Comparison of ENCODE assay signal across 16 cellular contexts in the genomic region with DNA sequence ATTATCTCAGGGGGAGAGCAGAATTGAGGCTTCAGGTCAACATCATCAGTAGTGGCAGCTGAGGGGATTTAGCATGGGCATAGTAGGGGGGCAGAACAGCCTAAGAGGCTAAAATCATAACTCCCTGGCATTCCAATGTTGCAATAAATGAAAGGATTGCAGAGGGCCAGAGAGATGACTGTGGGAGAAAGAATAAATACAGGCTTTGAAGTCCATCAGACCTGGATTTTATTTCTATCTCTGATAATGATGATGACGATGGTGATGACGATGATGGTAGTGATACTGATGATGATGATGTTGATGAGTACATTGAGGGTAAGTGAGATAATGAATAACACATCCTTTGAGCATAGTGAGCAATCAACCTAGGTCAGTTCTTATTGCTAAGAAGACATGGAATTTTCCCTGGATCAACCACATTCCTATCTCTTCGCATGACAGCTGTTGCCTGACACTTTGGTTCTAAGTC.
DNase-seq lines count a peak whose midpoint lies in the region; ATAC-seq and TF ChIP-seq lines count a peak whose summit lies in the region.
"Had no signal": no experiment of that assay in that cellular context is flagged by ENCODE, and none has a peak within 500 bp of the region (broad histone marks: within the 10 kb centered on the region; RNA-seq: fewer than 3 reads in every experiment).

No MANE protein-coding gene starts in this region.

- intact Hi-C loops in IMR-90 (cut with micrococcal nuclease) (no loop called here), psoas muscle (cut with DNase I) (no loop called here)

- H3K79me2 ChIP-seq in osteoblast (ENCODE audit: insufficient read depth, low read length): no peaks in the 10 kb centered on the region

- ATAC-seq in IMR-90 (ENCODE audit: low read depth) (peak; percentile 68), psoas muscle (no peak)
- ATAC-seq in activated CD4-positive, CD25-positive, alpha-beta regulatory T cell treated with anti-CD3 and anti-CD28 coated beads, Interleukin-2, amount 50 U/mL, for 24 hours: no peak
- ATAC-seq: left ventricle myocardium superior had no signal

- CTCF ChIA-PET in IMR-90 (lab: Yijun Ruan, JAX): no interaction called here

- no CpG with 5 or more reads among the region's 3 CpGs for WGBS in IMR-90 (ENCODE audit: extremely low coverage in 2 of 2, insufficient read length in 1 of 2), 2 experiments
- 84 to 92% (median 86%) methylated on average over 3 of the region's 3 CpGs for WGBS in psoas muscle, 3 donors

- H3K4me2 ChIP-seq in IMR-90 (ENCODE audit: low read depth, low read length) (no peak overlapping the region), osteoblast (ENCODE audit: insufficient read depth, low read length) (no peak overlapping the region)
- H3K4me2 ChIP-seq: BLaER1 treated with 17β-estradiol and CSF1 and Interleukin-3, amounts not matched to agents 10 nM and 100 nM had no signal

- no peak overlapping the region for H2BK120ac ChIP-seq in IMR-90 (ENCODE audit: low read depth, low read length)

- no peak overlapping the region for H3K4ac ChIP-seq in IMR-90 (ENCODE audit: low read depth, low read length)

- H2AK9ac ChIP-seq in IMR-90 (replicated peaks; ENCODE audit: low read depth, low read length, poor library complexity): no peak overlapping the region

- H3K79me1 ChIP-seq in IMR-90 (ENCODE audit: low read depth in 1 of 2, low read length in 2 of 2): no peaks in the 10 kb centered on the region

- H4K8ac ChIP-seq in IMR-90 (ENCODE audit: low read depth in 2 of 2, low read length in 2 of 2): no peak overlapping the region

- peak; percentile 74 for DNase-seq in EH (ENCODE audit: low read depth)
- peak; percentile 86 for DNase-seq in IMR-90
- DNase-seq in fibroblast of mammary gland (ENCODE audit: low read depth): peak; percentile 36
- DNase-seq in osteoblast (ENCODE audit: insufficient read length, low spot score, missing footprints): no peak
- DNase-seq in 8988T: no peak
- DNase-seq in psoas muscle: no peak
- DNase-seq: activated CD4-positive, alpha-beta T cell treated with anti-CD3 and anti-CD28 coated beads for 48 hours; activated effector memory CD4-positive, alpha-beta T cell treated with Interleukin-2 at 50 U/mL for 16 hours; adrenal gland; left ventricle myocardium superior; NCI-H526 treated with DMSO at 0.1 percent for 48 hours; retina; Right ventricle myocardium superior had no signal

- dilution Hi-C loops in IMR-90 (cut with HindIII; ENCODE audit: low sequenced_read_pairs, unreplicated experiment): no loop called here

- TF ChIP-seq RAD21 in IMR-90 (IDR thresholded peaks at IDR 0.05; ENCODE audit: low read length): no peak

- no peak overlapping the region for H4K5ac ChIP-seq in IMR-90 (ENCODE audit: low read depth, low read length)

- no peak overlapping the region for H3K23ac ChIP-seq in IMR-90 (ENCODE audit: low read depth, low read length)

- H2AFZ ChIP-seq in IMR-90 (replicated peaks; ENCODE audit: low read length, poor library complexity): no peak overlapping the region
- H2AFZ ChIP-seq in osteoblast (ENCODE audit: low read length): no peak overlapping the region

- H3K27me3 ChIP-seq in IMR-90 (ENCODE audit: control insufficient read depth, insufficient read depth, low read length) (no peaks in the 10 kb centered on the region), osteoblast (ENCODE audit: insufficient read depth, low read length) (no peaks in the 10 kb centered on the region), psoas muscle (ENCODE audit: insufficient read depth in 3 of 3, low read length in 2 of 3) (no peaks in the 10 kb centered on the region)
- H3K27me3 ChIP-seq: adrenal gland; BLaER1 treated with 17β-estradiol and CSF1 and Interleukin-3, amounts not matched to agents 10 nM and 100 nM; neutrophil had no signal

- peak overlapping the region; percentile 79 for H3K18ac ChIP-seq in IMR-90 (ENCODE audit: low read depth, low read length)

- H3K36me3 ChIP-seq in IMR-90 (ENCODE audit: control insufficient read depth, insufficient read depth, low read length): no peaks in the 10 kb centered on the region
- H3K36me3 ChIP-seq in osteoblast (ENCODE audit: insufficient read depth, low read length): no peaks in the 10 kb centered on the region
- H3K36me3 ChIP-seq in psoas muscle (ENCODE audit: insufficient read depth in 1 of 2, low read depth in 1 of 2): no peaks in the 10 kb centered on the region
- H3K36me3 ChIP-seq: adrenal gland; BLaER1 treated with 17β-estradiol and CSF1 and Interleukin-3, amounts not matched to agents 10 nM and 100 nM; neutrophil had no signal

- H3K56ac ChIP-seq in IMR-90 (ENCODE audit: extremely low read depth, insufficient read depth, low read length): no peak overlapping the region; the same call in 1 of the 2 replicates

- H3K9me3 ChIP-seq in IMR-90 (ENCODE audit: control insufficient read depth, insufficient read depth, low read length) (no peaks in the 10 kb centered on the region), osteoblast (ENCODE audit: low read depth, low read length) (no peaks in the 10 kb centered on the region), psoas muscle (no peaks in the 10 kb centered on the region)
- H3K9me3 ChIP-seq: adrenal gland; BLaER1 treated with 17β-estradiol and CSF1 and Interleukin-3, amounts not matched to agents 10 nM and 100 nM; neutrophil had no signal

- H2AK5ac ChIP-seq in IMR-90 (ENCODE audit: low read depth, low read length): no peak overlapping the region

- no peak for TF ChIP-seq POLR2A in IMR-90 (IDR thresholded peaks at IDR 0.05; ENCODE audit: low read depth, low read length)

- H3K4me1 ChIP-seq in IMR-90 (ENCODE audit: control insufficient read depth, insufficient read depth, low read length) (peaks cover 4% of the 10 kb centered on the region), osteoblast (ENCODE audit: insufficient read depth, low read length) (no peaks in the 10 kb centered on the region), psoas muscle (no peaks in the 10 kb centered on the region)
- H3K4me1 ChIP-seq: adrenal gland; BLaER1 treated with 17β-estradiol and CSF1 and Interleukin-3, amounts not matched to agents 10 nM and 100 nM had no signal

- H3K9me1 ChIP-seq in IMR-90 (ENCODE audit: insufficient read depth, low read length): no peaks in the 10 kb centered on the region

- H4K20me1 ChIP-seq in IMR-90 (ENCODE audit: insufficient read depth, low read length) (no peaks in the 10 kb centered on the region), osteoblast (ENCODE audit: insufficient read depth, low read length) (no peaks in the 10 kb centered on the region)
- H4K20me1 ChIP-seq: BLaER1 treated with 17β-estradiol and CSF1 and Interleukin-3, amounts not matched to agents 10 nM and 100 nM had no signal

- H2BK15ac ChIP-seq in IMR-90 (ENCODE audit: low read depth, low read length): no peak overlapping the region

- TF ChIP-seq CTCF in IMR-90 (conservative IDR thresholded peaks at IDR 0.05; ENCODE audit: low read depth, low read length) (no peak), fibroblast of mammary gland (conservative IDR thresholded peaks at IDR 0.05; ENCODE audit: control insufficient read depth, insufficient read depth, low read depth, low read length) (no peak), osteoblast (IDR thresholded peaks at IDR 0.05; ENCODE audit: extremely low read depth, low read depth, low read length) (no peak), psoas muscle (IDR thresholded peaks at IDR 0.05) (no peak)

- peak overlapping the region; percentile 64 for H2BK5ac ChIP-seq in IMR-90 (ENCODE audit: low read depth, low read length, poor library complexity, severe bottlenecking)

- in situ Hi-C loops in IMR-90 (cut with MboI; ENCODE audit: low sequenced_read_pairs): no loop called here

- no TSS peak for BruUV-seq in IMR-90 (replicated peaks; lab: Mats Ljungman, UMichigan)

- POLR2A ChIA-PET in IMR-90 (lab: Charles Lee; ENCODE audit: unreplicated experiment): no interaction called here

- H3K4me3 ChIP-seq in IMR-90 (ENCODE audit: insufficient read depth, low read depth, low read length) (no peak overlapping the region), fibroblast of mammary gland (ENCODE audit: control insufficient read depth, low read depth, low read length) (no peak overlapping the region), osteoblast (ENCODE audit: insufficient read depth, low read length) (no peak overlapping the region), psoas muscle (no peak overlapping the region)
- H3K4me3 ChIP-seq: adrenal gland; BLaER1 treated with 17β-estradiol and CSF1 and Interleukin-3, amounts not matched to agents 10 nM and 100 nM had no signal

- H3K27ac ChIP-seq in IMR-90 (ENCODE audit: insufficient read depth, low read length): peak overlapping the region; percentile 51
- H3K27ac ChIP-seq in osteoblast (ENCODE audit: low read depth, low read length): peak overlapping the region; percentile 23
- no peak overlapping the region for H3K27ac ChIP-seq in psoas muscle
- H3K27ac ChIP-seq: adrenal gland; BLaER1 treated with 17β-estradiol and CSF1 and Interleukin-3, amounts not matched to agents 10 nM and 100 nM; neutrophil had no signal

- H2BK20ac ChIP-seq in IMR-90 (ENCODE audit: low read depth, low read length): no peak overlapping the region

- H3K9ac ChIP-seq in IMR-90 (ENCODE audit: low read depth, low read length): no peak overlapping the region; the same call in 1 of the 2 replicates
- H3K9ac ChIP-seq: BLaER1 treated with 17β-estradiol and CSF1 and Interleukin-3, amounts not matched to agents 10 nM and 100 nM had no signal

- H3K14ac ChIP-seq in IMR-90 (replicated peaks; ENCODE audit: low read depth, low read length): no peak overlapping the region

- peak overlapping the region; percentile 33; the same call in 1 of the 2 replicates for H4K91ac ChIP-seq in IMR-90 (ENCODE audit: insufficient read depth, low read depth, low read length)

TF ChIP-seq in IMR-90, 13 proteins besides CTCF, POLR2A, EP300 and RAD21:
- 0 out of 2 replicates have a peak, but pooled peaks have one; percentile 15 for TF ChIP-seq FOS (IDR thresholded peaks at IDR 0.05; ENCODE audit: low read depth, low read length)
- TF ChIP-seq CEBPB (IDR thresholded peaks at IDR 0.05; ENCODE audit: low read depth, low read length): peak; percentile 93
- no peak for TF ChIP-seq MAZ (IDR thresholded peaks at IDR 0.05; ENCODE audit: borderline replicate concordance, low read depth, low read length)

Comparison
In these comparisons a context has a peak if more than half of its experiments do, and no peak if none do; other contexts are left out.
1. DNase-seq: peak in EH (single experiment), IMR-90 (single experiment) and fibroblast of mammary gland (single experiment); none in osteoblast (single experiment), 8988T (single experiment) and psoas muscle (0 of 2).